Comparison of ENCODE assay signal across 26 cellular contexts in genomic region chr18:73288813-73289212, GRCh38.
"Had no signal": no experiment of that assay in that cellular context is flagged by ENCODE, and none has a peak within 500 bp of the region (broad histone marks: within the 10 kb centered on the region; RNA-seq: fewer than 3 reads in every experiment).

No MANE protein-coding gene starts in this region.

- H2AFZ ChIP-seq: neural progenitor cell had no signal

- H3K4me1 Mint-ChIP-seq: immature natural killer cell; memory B cell; naive thymus-derived CD8-positive, alpha-beta T cell; neural progenitor cell had no signal

- H3K27me3 ChIP-seq: colonic mucosa, dorsolateral prefrontal cortex, gastroesophageal sphincter, neural progenitor cell, right atrium auricular region, tibial nerve had no signal

- ATAC-seq: activated T-cell treated with anti-CD3 and anti-CD28 coated beads, Interleukin-2, amount 50 U/mL, for 72 hours; gastroesophageal sphincter; left colon; naive thymus-derived CD8-positive, alpha-beta T cell had no signal

- DNase-seq: activated CD4-positive, alpha-beta T cell treated with anti-CD3 and anti-CD28 coated beads for 4 hours; activated CD4-positive, alpha-beta T cell treated with anti-CD3 and anti-CD28 coated beads, Interleukin-2, amount 50 U/mL, for 4 hours; activated naive CD4-positive, alpha-beta T cell; activated T-cell treated with anti-CD3 and anti-CD28 coated beads for 4 hours; activated T-cell treated with anti-CD3 and anti-CD28 coated beads, Interleukin-2, amount 50 U/mL, for 72 hours; anterior cingulate cortex; colonic mucosa; dorsolateral prefrontal cortex; effector memory CD4-positive, alpha-beta T cell; head of caudate nucleus; hypothalamus; immature natural killer cell; kidney; left colon; midbrain; naive thymus-derived CD8-positive, alpha-beta T cell; occipital lobe; stimulated activated CD4-positive, alpha-beta T cell treated with anti-CD3 and anti-CD28 coated beads, Interleukin-15, amount 100 ng/mL, for 24 hours; stimulated activated CD4-positive, alpha-beta T cell treated with anti-CD3 and anti-CD28 coated beads, Interleukin-2, amount 100 ng/mL, for 24 hours; stimulated activated naive CD4-positive, alpha-beta T cell had no signal

- H3K4me3 ChIP-seq: colonic mucosa, dorsolateral prefrontal cortex, gastroesophageal sphincter, neural progenitor cell, right atrium auricular region, tibial nerve had no signal

- H3K9me3 Mint-ChIP-seq: neural progenitor cell had no signal

- H3K27ac Mint-ChIP-seq: activated naive CD8-positive, alpha-beta T cell; activated T-cell treated with anti-CD3 and anti-CD28 coated beads, Interleukin-2, amount 50 U/mL, for 72 hours; immature natural killer cell; memory B cell; naive thymus-derived CD8-positive, alpha-beta T cell; neural progenitor cell had no signal

- H3K27me3 Mint-ChIP-seq: activated naive CD8-positive, alpha-beta T cell; memory B cell; naive thymus-derived CD8-positive, alpha-beta T cell had no signal

- H3K9ac ChIP-seq: neural progenitor cell had no signal

- H3K4me2 ChIP-seq: neural progenitor cell had no signal

- H3K9me3 ChIP-seq: colonic mucosa, gastroesophageal sphincter, right atrium auricular region, tibial nerve had no signal

- H3K36me3 ChIP-seq: colonic mucosa, gastroesophageal sphincter, neural progenitor cell, right atrium auricular region, tibial nerve had no signal

- H3K27ac ChIP-seq: colonic mucosa, dorsolateral prefrontal cortex, gastroesophageal sphincter, neural progenitor cell, right atrium auricular region, tibial nerve had no signal

- FAIRE-seq: kidney had no signal

- H3K4me1 ChIP-seq: colonic mucosa, gastroesophageal sphincter, neural progenitor cell, right atrium auricular region, tibial nerve had no signal

- H3K4me3 Mint-ChIP-seq: activated naive CD8-positive, alpha-beta T cell; activated T-cell treated with anti-CD3 and anti-CD28 coated beads, Interleukin-2, amount 50 U/mL, for 72 hours; immature natural killer cell; memory B cell; naive thymus-derived CD8-positive, alpha-beta T cell; neural progenitor cell had no signal

- H3K36me3 Mint-ChIP-seq: activated naive CD8-positive, alpha-beta T cell; immature natural killer cell; memory B cell; naive thymus-derived CD8-positive, alpha-beta T cell; neural progenitor cell had no signal
